Comparison of ENCODE assay signal across 1 cellular context in the genomic region with DNA sequence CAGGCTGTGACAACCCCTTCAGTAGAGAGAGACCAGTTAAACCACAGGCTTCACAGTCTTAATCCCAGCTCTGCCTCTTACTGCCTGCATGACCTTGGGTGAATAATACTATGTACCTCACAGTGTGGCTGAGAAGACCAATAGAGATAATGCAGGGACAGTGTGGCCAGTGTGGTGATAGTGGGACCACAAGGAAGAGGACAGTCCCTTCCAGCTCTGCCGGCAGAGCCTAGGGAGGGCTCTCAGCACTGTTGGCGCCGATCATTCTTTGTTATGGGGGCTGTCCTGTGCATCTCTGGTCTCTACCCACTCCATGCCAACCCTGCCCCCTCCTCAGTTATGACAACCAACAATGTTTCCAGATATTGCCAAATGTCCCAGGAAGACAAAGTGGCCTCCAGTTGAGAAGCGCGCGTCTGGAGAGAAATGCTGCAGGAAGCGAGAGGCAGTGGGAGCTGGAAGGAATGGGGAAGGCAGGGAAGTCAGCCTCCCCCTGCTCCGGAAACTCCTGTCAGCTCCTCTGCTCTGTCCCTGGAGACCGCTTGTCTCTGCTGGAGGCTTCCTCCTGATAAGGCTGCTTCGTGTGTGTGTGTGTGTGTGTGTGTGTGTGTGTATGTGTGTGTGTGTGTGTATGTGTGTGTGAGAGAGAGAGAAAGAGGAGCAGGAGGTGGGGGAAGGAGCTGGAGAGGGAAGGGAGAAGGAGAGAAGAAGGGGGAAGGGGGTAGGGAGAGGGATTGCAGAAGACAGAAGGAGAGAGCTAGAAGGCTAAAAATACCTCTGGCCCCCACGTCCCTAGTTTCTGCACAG.
TF ChIP-seq lines count a peak whose summit lies in the region.

No MANE protein-coding gene starts in this region.

TF ChIP-seq in K562, 482 proteins besides CTCF, POLR2A, EP300 and RAD21 (continued from another document and continues in another):
- TF ChIP-seq, protein P1, sequence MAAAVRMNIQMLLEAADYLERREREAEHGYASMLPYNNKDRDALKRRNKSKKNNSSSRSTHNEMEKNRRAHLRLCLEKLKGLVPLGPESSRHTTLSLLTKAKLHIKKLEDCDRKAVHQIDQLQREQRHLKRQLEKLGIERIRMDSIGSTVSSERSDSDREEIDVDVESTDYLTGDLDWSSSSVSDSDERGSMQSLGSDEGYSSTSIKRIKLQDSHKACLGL (CRISPR knock-in tag; IDR thresholded peaks at IDR 0.05; ENCODE audit: borderline replicate concordance, poor library complexity, severe bottlenecking): no peak
- no peak for TF ChIP-seq KLF6 (CRISPR knock-in tag; IDR thresholded peaks at IDR 0.05; ENCODE audit: borderline replicate concordance)
- TF ChIP-seq, protein P2, sequence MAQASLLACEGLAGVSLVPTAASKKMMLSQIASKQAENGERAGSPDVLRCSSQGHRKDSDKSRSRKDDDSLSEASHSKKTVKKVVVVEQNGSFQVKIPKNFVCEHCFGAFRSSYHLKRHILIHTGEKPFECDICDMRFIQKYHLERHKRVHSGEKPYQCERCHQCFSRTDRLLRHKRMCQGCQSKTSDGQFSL (CRISPR knock-in tag; IDR thresholded peaks at IDR 0.05): no peak
- TF ChIP-seq, protein P2 (tag; IDR thresholded peaks at IDR 0.05): no peak
- no peak for TF ChIP-seq FOXJ3 (CRISPR knock-in tag; IDR thresholded peaks at IDR 0.05)
- TF ChIP-seq, protein P3, sequence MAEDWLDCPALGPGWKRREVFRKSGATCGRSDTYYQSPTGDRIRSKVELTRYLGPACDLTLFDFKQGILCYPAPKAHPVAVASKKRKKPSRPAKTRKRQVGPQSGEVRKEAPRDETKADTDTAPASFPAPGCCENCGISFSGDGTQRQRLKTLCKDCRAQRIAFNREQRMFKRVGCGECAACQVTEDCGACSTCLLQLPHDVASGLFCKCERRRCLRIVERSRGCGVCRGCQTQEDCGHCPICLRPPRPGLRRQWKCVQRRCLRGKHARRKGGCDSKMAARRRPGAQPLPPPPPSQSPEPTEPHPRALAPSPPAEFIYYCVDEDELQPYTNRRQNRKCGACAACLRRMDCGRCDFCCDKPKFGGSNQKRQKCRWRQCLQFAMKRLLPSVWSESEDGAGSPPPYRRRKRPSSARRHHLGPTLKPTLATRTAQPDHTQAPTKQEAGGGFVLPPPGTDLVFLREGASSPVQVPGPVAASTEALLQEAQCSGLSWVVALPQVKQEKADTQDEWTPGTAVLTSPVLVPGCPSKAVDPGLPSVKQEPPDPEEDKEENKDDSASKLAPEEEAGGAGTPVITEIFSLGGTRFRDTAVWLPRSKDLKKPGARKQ (CRISPR knock-in tag; IDR thresholded peaks at IDR 0.05): no peak
- no peak for TF ChIP-seq GTF2A2 (tag; IDR thresholded peaks at IDR 0.05)
- TF ChIP-seq FOXJ2 (tag; IDR thresholded peaks at IDR 0.05): peak; percentile 81
- no peak for TF ChIP-seq TAF15 (IDR thresholded peaks at IDR 0.05; ENCODE audit: low read depth, low read length)
- TF ChIP-seq FOSL1 (tag; conservative IDR thresholded peaks at IDR 0.05): peak; percentile 23; the same call in 1 of the 2 replicates
- TF ChIP-seq, protein P4, sequence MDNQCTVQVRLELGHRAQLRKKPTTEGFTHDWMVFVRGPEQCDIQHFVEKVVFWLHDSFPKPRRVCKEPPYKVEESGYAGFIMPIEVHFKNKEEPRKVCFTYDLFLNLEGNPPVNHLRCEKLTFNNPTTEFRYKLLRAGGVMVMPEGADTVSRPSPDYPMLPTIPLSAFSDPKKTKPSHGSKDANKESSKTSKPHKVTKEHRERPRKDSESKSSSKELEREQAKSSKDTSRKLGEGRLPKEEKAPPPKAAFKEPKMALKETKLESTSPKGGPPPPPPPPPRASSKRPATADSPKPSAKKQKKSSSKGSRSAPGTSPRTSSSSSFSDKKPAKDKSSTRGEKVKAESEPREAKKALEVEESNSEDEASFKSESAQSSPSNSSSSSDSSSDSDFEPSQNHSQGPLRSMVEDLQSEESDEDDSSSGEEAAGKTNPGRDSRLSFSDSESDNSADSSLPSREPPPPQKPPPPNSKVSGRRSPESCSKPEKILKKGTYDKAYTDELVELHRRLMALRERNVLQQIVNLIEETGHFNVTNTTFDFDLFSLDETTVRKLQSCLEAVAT (IDR thresholded peaks at IDR 0.05): peak; percentile 95 to 97
- no peak for TF ChIP-seq ZNF561 (CRISPR knock-in tag; conservative IDR thresholded peaks at IDR 0.05)
- TF ChIP-seq TAL1 (IDR thresholded peaks at IDR 0.05): peak; percentile 79
- TF ChIP-seq ZNF644 (tag; IDR thresholded peaks at IDR 0.05; ENCODE audit: low read depth): no peak
- no peak for TF ChIP-seq HMG20A (CRISPR knock-in tag; conservative IDR thresholded peaks at IDR 0.05)
- no peak for TF ChIP-seq EZH2 (IDR thresholded peaks at IDR 0.05; ENCODE audit: borderline replicate concordance, low read depth, low read length)
- no peak for TF ChIP-seq ZNF3 (CRISPR knock-in tag; IDR thresholded peaks at IDR 0.05)
- TF ChIP-seq, protein P5, sequence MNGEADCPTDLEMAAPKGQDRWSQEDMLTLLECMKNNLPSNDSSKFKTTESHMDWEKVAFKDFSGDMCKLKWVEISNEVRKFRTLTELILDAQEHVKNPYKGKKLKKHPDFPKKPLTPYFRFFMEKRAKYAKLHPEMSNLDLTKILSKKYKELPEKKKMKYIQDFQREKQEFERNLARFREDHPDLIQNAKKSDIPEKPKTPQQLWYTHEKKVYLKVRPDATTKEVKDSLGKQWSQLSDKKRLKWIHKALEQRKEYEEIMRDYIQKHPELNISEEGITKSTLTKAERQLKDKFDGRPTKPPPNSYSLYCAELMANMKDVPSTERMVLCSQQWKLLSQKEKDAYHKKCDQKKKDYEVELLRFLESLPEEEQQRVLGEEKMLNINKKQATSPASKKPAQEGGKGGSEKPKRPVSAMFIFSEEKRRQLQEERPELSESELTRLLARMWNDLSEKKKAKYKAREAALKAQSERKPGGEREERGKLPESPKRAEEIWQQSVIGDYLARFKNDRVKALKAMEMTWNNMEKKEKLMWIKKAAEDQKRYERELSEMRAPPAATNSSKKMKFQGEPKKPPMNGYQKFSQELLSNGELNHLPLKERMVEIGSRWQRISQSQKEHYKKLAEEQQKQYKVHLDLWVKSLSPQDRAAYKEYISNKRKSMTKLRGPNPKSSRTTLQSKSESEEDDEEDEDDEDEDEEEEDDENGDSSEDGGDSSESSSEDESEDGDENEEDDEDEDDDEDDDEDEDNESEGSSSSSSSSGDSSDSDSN (IDR thresholded peaks at IDR 0.05; ENCODE audit: borderline replicate concordance in 1 of 2, low read depth in 2 of 2, low read length in 2 of 2): no peak; a peak in 1 of 4 replicates
- TF ChIP-seq NCOA4 (IDR thresholded peaks at IDR 0.05; ENCODE audit: partially characterized antibody): peak; percentile 86
- no peak for TF ChIP-seq MAFF (IDR thresholded peaks at IDR 0.05; ENCODE audit: low read length)
- TF ChIP-seq ZNF57 (CRISPR knock-in tag; IDR thresholded peaks at IDR 0.05): no peak
- TF ChIP-seq, protein P6, sequence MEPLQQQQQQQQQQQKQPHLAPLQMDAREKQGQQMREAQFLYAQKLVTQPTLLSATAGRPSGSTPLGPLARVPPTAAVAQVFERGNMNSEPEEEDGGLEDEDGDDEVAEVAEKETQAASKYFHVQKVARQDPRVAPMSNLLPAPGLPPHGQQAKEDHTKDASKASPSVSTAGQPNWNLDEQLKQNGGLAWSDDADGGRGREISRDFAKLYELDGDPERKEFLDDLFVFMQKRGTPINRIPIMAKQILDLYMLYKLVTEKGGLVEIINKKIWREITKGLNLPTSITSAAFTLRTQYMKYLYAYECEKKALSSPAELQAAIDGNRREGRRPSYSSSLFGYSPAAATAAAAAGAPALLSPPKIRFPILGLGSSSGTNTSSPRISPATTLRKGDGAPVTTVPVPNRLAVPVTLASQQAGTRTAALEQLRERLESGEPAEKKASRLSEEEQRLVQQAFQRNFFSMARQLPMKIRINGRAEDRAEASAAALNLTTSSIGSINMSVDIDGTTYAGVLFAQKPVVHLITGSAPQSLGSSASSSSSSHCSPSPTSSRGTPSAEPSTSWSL (CRISPR knock-in tag; IDR thresholded peaks at IDR 0.05; ENCODE audit: borderline replicate concordance): 0 out of 2 replicates have a peak, but pooled peaks have one; percentile 38
- TF ChIP-seq, protein P7, sequence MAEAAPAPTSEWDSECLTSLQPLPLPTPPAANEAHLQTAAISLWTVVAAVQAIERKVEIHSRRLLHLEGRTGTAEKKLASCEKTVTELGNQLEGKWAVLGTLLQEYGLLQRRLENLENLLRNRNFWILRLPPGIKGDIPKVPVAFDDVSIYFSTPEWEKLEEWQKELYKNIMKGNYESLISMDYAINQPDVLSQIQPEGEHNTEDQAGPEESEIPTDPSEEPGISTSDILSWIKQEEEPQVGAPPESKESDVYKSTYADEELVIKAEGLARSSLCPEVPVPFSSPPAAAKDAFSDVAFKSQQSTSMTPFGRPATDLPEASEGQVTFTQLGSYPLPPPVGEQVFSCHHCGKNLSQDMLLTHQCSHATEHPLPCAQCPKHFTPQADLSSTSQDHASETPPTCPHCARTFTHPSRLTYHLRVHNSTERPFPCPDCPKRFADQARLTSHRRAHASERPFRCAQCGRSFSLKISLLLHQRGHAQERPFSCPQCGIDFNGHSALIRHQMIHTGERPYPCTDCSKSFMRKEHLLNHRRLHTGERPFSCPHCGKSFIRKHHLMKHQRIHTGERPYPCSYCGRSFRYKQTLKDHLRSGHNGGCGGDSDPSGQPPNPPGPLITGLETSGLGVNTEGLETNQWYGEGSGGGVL (CRISPR knock-in tag; IDR thresholded peaks at IDR 0.05): no peak
- TF ChIP-seq MCM7 (IDR thresholded peaks at IDR 0.05): peak; percentile 92 to 93; a peak in 3 of 4 replicates
- TF ChIP-seq CBX2 (IDR thresholded peaks at IDR 0.05; ENCODE audit: insufficient read depth, low read length, poor library complexity, severe bottlenecking): no peak
- TF ChIP-seq ZBED1 (IDR thresholded peaks at IDR 0.05): no peak
- TF ChIP-seq, protein P8, sequence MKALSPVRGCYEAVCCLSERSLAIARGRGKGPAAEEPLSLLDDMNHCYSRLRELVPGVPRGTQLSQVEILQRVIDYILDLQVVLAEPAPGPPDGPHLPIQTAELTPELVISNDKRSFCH (CRISPR knock-in tag; IDR thresholded peaks at IDR 0.05): no peak
- TF ChIP-seq, protein P8 (tag; IDR thresholded peaks at IDR 0.05): peak; percentile 34; the same call in 1 of the 2 replicates
- TF ChIP-seq ZNF140 (CRISPR knock-in tag; IDR thresholded peaks at IDR 0.05): no peak
- TF ChIP-seq, protein P9, sequence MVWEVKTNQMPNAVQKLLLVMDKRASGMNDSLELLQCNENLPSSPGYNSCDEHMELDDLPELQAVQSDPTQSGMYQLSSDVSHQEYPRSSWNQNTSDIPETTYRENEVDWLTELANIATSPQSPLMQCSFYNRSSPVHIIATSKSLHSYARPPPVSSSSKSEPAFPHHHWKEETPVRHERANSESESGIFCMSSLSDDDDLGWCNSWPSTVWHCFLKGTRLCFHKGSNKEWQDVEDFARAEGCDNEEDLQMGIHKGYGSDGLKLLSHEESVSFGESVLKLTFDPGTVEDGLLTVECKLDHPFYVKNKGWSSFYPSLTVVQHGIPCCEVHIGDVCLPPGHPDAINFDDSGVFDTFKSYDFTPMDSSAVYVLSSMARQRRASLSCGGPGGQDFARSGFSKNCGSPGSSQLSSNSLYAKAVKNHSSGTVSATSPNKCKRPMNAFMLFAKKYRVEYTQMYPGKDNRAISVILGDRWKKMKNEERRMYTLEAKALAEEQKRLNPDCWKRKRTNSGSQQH (CRISPR knock-in tag; IDR thresholded peaks at IDR 0.05): peak; percentile 99
- no peak for TF ChIP-seq ATF1 (CRISPR knock-in tag; IDR thresholded peaks at IDR 0.05)
- TF ChIP-seq ATF1 (tag; IDR thresholded peaks at IDR 0.05): peak; percentile 83
- TF ChIP-seq KLF13 (tag; IDR thresholded peaks at IDR 0.05; ENCODE audit: borderline replicate concordance, low read depth): no peak
- TF ChIP-seq ZNF263 (CRISPR knock-in tag; IDR thresholded peaks at IDR 0.05; ENCODE audit: borderline replicate concordance): no peak
- TF ChIP-seq ZNF766 (CRISPR knock-in tag; conservative IDR thresholded peaks at IDR 0.05): 0 out of 2 replicates have a peak, but pooled peaks have one; percentile 7
- TF ChIP-seq TCF7L2 (IDR thresholded peaks at IDR 0.05; ENCODE audit: low read depth, low read length): no peak
- TF ChIP-seq RHOXF2B (CRISPR knock-in tag; conservative IDR thresholded peaks at IDR 0.05): no peak
- no peak for TF ChIP-seq SRSF9 (IDR thresholded peaks at IDR 0.05; ENCODE audit: borderline replicate concordance, low read depth, low read length)
- TF ChIP-seq PTRF (tag; IDR thresholded peaks at IDR 0.05): no peak
- TF ChIP-seq ETS2 (tag; IDR thresholded peaks at IDR 0.05; ENCODE audit: borderline replicate concordance, poor library complexity, severe bottlenecking): no peak
- no peak for TF ChIP-seq ZNF232 (CRISPR knock-in tag; IDR thresholded peaks at IDR 0.05)
- 0 out of 2 replicates have a peak, but pooled peaks have one; percentile 50 for TF ChIP-seq ZBTB1 (CRISPR knock-in tag; IDR thresholded peaks at IDR 0.05; ENCODE audit: borderline replicate concordance, low read depth)
- peak; percentile 40; the same call in 1 of the 2 replicates for TF ChIP-seq GTF2E2 (tag; IDR thresholded peaks at IDR 0.05)
- no peak for TF ChIP-seq SMC3 (conservative IDR thresholded peaks at IDR 0.05; ENCODE audit: insufficient read depth, low read depth, low read length)
- no peak for TF ChIP-seq SAFB2 (IDR thresholded peaks at IDR 0.05; ENCODE audit: borderline replicate concordance, low read depth, low read length, severe bottlenecking)
- TF ChIP-seq, protein P10, sequence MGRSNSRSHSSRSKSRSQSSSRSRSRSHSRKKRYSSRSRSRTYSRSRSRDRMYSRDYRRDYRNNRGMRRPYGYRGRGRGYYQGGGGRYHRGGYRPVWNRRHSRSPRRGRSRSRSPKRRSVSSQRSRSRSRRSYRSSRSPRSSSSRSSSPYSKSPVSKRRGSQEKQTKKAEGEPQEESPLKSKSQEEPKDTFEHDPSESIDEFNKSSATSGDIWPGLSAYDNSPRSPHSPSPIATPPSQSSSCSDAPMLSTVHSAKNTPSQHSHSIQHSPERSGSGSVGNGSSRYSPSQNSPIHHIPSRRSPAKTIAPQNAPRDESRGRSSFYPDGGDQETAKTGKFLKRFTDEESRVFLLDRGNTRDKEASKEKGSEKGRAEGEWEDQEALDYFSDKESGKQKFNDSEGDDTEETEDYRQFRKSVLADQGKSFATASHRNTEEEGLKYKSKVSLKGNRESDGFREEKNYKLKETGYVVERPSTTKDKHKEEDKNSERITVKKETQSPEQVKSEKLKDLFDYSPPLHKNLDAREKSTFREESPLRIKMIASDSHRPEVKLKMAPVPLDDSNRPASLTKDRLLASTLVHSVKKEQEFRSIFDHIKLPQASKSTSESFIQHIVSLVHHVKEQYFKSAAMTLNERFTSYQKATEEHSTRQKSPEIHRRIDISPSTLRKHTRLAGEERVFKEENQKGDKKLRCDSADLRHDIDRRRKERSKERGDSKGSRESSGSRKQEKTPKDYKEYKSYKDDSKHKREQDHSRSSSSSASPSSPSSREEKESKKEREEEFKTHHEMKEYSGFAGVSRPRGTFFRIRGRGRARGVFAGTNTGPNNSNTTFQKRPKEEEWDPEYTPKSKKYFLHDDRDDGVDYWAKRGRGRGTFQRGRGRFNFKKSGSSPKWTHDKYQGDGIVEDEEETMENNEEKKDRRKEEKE (IDR thresholded peaks at IDR 0.05; ENCODE audit: borderline replicate concordance in 1 of 2, control insufficient read depth in 1 of 2, low read depth in 2 of 2, low read length in 1 of 2): no peak
